ENCODE assay signal across 15 cellular contexts in the genomic region with DNA sequence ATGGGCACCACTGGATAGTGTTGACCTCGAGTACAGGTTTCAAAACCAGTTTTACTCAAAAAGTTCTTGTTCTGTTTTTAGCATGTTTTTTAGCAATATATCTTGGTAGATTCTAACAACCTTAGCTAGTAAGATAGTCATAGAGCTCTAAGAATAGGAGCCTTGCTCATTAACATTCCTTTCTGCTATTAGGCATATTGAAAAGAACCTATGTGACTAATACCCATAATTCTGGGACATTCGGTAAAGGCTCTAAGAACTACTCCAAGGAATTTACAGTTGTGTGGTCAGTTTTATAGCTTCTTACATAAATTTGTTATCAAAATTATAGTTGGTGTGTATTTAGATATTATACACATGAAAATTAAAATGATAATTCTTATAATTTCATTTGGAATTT. TPM values are rescaled to one million over a fixed set of nuclear protein-coding genes. Genes with fewer than 3 reads are reported as not detected.
DNase-seq lines count a peak whose midpoint lies in the region; ATAC-seq and TF ChIP-seq lines count a peak whose summit lies in the region.
"Had no signal": no experiment of that assay in that cellular context is flagged by ENCODE, and none has a peak within 500 bp of the region (broad histone marks: within the 10 kb centered on the region; RNA-seq: fewer than 3 reads in every experiment).

No MANE protein-coding gene starts in this region.

- intact Hi-C loops in activated CD8-positive, alpha-beta T cell treated with anti-CD3 and anti-CD28 coated beads for 36 hours (cut with micrococcal nuclease): no loop called here
- intact Hi-C loops in activated T-helper 1 cell treated with anti-CD3 and anti-CD28 coated beads, Interleukin-12 subunit alpha, Interleukin-12 subunit beta, Interleukin-2, Interleukin-4 antibody, amounts not matched to agents 30 ng/mL and 10 ng/mL and 1 ng/mL, durations not matched to agents 14 hours and 24 hours and 36 hours (cut with micrococcal nuclease): no loop called here
- intact Hi-C loops in thyroid gland (cut with DNase I): loop anchor here (5.0 kb wide), 1 partner anchor 112 kb away; the partner anchor contains the start of gene B4GALT5

- H3K4me1 Mint-ChIP-seq in activated CD8-positive, alpha-beta T cell treated with anti-CD3 and anti-CD28 coated beads for 36 hours (ENCODE audit: low read depth): peaks cover 47% of the 10 kb centered on the region
- peaks cover 34% of the 10 kb centered on the region for H3K4me1 Mint-ChIP-seq in activated CD8-positive, alpha-beta T cell treated with anti-CD3 and anti-CD28 coated beads, Interleukin-2, amount 10 ng/mL, durations not matched to agents 7 days and 5 days (ENCODE audit: low read depth)
- peaks cover 51% of the 10 kb centered on the region for H3K4me1 Mint-ChIP-seq in activated T-helper 1 cell treated with anti-CD3 and anti-CD28 coated beads, Interleukin-12 subunit alpha, Interleukin-12 subunit beta, Interleukin-2, Interleukin-4 antibody, amounts not matched to agents 30 ng/mL and 10 ng/mL and 1 ng/mL, durations not matched to agents 14 hours and 24 hours and 36 hours (ENCODE audit: low read depth)

- no peak overlapping the region for H3K9ac ChIP-seq in mucosa of rectum (ENCODE audit: low read depth in 1 of 2, low read length in 2 of 2)

- peaks cover 6 to 19% of the 10 kb centered on the region in 2 donors for H3K4me1 ChIP-seq in mucosa of rectum (ENCODE audit: control insufficient read depth in 2 of 2, insufficient read depth in 2 of 2, low read length in 2 of 2)
- H3K4me1 ChIP-seq in thyroid gland: peaks cover 35 to 57% of the 10 kb centered on the region in 2 donors

- peak overlapping the region; percentile 78 for H3K27ac Mint-ChIP-seq in activated CD8-positive, alpha-beta T cell treated with anti-CD3 and anti-CD28 coated beads for 36 hours
- no peak overlapping the region for H3K27ac Mint-ChIP-seq in activated CD8-positive, alpha-beta T cell treated with anti-CD3 and anti-CD28 coated beads, Interleukin-2, amount 10 ng/mL, durations not matched to agents 7 days and 5 days
- H3K27ac Mint-ChIP-seq in activated T-helper 1 cell treated with anti-CD3 and anti-CD28 coated beads, Interleukin-12 subunit alpha, Interleukin-12 subunit beta, Interleukin-2, Interleukin-4 antibody, amounts not matched to agents 30 ng/mL and 10 ng/mL and 1 ng/mL, durations not matched to agents 14 hours and 24 hours and 36 hours: peak overlapping the region; percentile 68

- H3K4me3 ChIP-seq in mucosa of rectum (ENCODE audit: low read length in 2 of 2) (no peak overlapping the region), thyroid gland (replicated peaks in 1 of 3) (no peak overlapping the region)
- H3K4me3 ChIP-seq: upper lobe of left lung had no signal

- POLR2A ChIA-PET in activated CD8-positive, alpha-beta T cell treated with anti-CD3 and anti-CD28 coated beads for 36 hours (lab: Charles Lee): interaction anchor here (1.1 to 2.6 kb wide), 2 partner anchors 11 to 22 kb away, joined by 6 to 8 read pairs; partner anchors contain the start of gene SLC9A8
- POLR2A ChIA-PET in activated CD8-positive, alpha-beta T cell treated with anti-CD3 and anti-CD28 coated beads, Interleukin-2, amount 10 ng/mL, durations not matched to agents 7 days and 5 days (lab: Charles Lee): interaction anchor here (0.9 to 2.9 kb wide), 2 partner anchors 11 to 13 kb away, joined by 3 to 11 read pairs; partner anchors contain the start of gene SLC9A8

- H3K9me3 Mint-ChIP-seq in activated CD8-positive, alpha-beta T cell treated with anti-CD3 and anti-CD28 coated beads for 36 hours: no peaks in the 10 kb centered on the region
- H3K9me3 Mint-ChIP-seq in activated CD8-positive, alpha-beta T cell treated with anti-CD3 and anti-CD28 coated beads, Interleukin-2, amount 10 ng/mL, durations not matched to agents 7 days and 5 days (ENCODE audit: insufficient read depth): peaks cover 6% of the 10 kb centered on the region
- no peaks in the 10 kb centered on the region for H3K9me3 Mint-ChIP-seq in activated T-helper 1 cell treated with anti-CD3 and anti-CD28 coated beads, Interleukin-12 subunit alpha, Interleukin-12 subunit beta, Interleukin-2, Interleukin-4 antibody, amounts not matched to agents 30 ng/mL and 10 ng/mL and 1 ng/mL, durations not matched to agents 14 hours and 24 hours and 36 hours

- TF ChIP-seq POLR2A in thyroid gland (IDR thresholded peaks at IDR 0.05): no peak

- H3K9me3 ChIP-seq in mucosa of rectum (ENCODE audit: control insufficient read depth in 2 of 2, low read length in 2 of 2): no peaks in the 10 kb centered on the region
- no peaks in the 10 kb centered on the region for H3K9me3 ChIP-seq in thyroid gland
- H3K9me3 ChIP-seq: upper lobe of left lung had no signal

- peaks cover 10 to 32% of the 10 kb centered on the region in 2 donors for H3K36me3 ChIP-seq in mucosa of rectum (ENCODE audit: control insufficient read depth in 2 of 2, insufficient read depth in 2 of 2, low read length in 2 of 2)
- peaks cover 0 to 13% of the 10 kb centered on the region in 2 donors for H3K36me3 ChIP-seq in thyroid gland

- no peak for TF ChIP-seq CTCF in activated CD8-positive, alpha-beta T cell treated with anti-CD3 and anti-CD28 coated beads for 36 hours (IDR thresholded peaks at IDR 0.05)
- no peak for TF ChIP-seq CTCF in thyroid gland (IDR thresholded peaks at IDR 0.05)

- H3K27ac ChIP-seq in mucosa of rectum (ENCODE audit: low read depth in 2 of 2, low read length in 2 of 2): peak overlapping the region; percentile 67
- H3K27ac ChIP-seq in thyroid gland: peak overlapping the region; percentile 2 to 66 (median 32)

- 97% methylated on average over 2 of the region's 2 CpGs for WGBS in thyroid gland, 2 donors

- H3K36me3 Mint-ChIP-seq in activated CD8-positive, alpha-beta T cell treated with anti-CD3 and anti-CD28 coated beads for 36 hours (ENCODE audit: low read depth): peaks cover 45% of the 10 kb centered on the region
- H3K36me3 Mint-ChIP-seq in activated CD8-positive, alpha-beta T cell treated with anti-CD3 and anti-CD28 coated beads, Interleukin-2, amount 10 ng/mL, durations not matched to agents 7 days and 5 days (ENCODE audit: low read depth): peaks cover 57% of the 10 kb centered on the region
- peaks cover 55% of the 10 kb centered on the region for H3K36me3 Mint-ChIP-seq in activated T-helper 1 cell treated with anti-CD3 and anti-CD28 coated beads, Interleukin-12 subunit alpha, Interleukin-12 subunit beta, Interleukin-2, Interleukin-4 antibody, amounts not matched to agents 30 ng/mL and 10 ng/mL and 1 ng/mL, durations not matched to agents 14 hours and 24 hours and 36 hours (ENCODE audit: low read depth)

- H3K27me3 ChIP-seq in mucosa of rectum (ENCODE audit: control insufficient read depth in 2 of 2, insufficient read depth in 2 of 2, low read length in 2 of 2) (no peaks in the 10 kb centered on the region), thyroid gland (no peaks in the 10 kb centered on the region)
- H3K27me3 ChIP-seq: upper lobe of left lung had no signal

- H3K27me3 Mint-ChIP-seq in activated CD8-positive, alpha-beta T cell treated with anti-CD3 and anti-CD28 coated beads for 36 hours: no peaks in the 10 kb centered on the region
- H3K27me3 Mint-ChIP-seq in activated CD8-positive, alpha-beta T cell treated with anti-CD3 and anti-CD28 coated beads, Interleukin-2, amount 10 ng/mL, durations not matched to agents 7 days and 5 days (ENCODE audit: low read depth): no peaks in the 10 kb centered on the region
- H3K27me3 Mint-ChIP-seq in activated T-helper 1 cell treated with anti-CD3 and anti-CD28 coated beads, Interleukin-12 subunit alpha, Interleukin-12 subunit beta, Interleukin-2, Interleukin-4 antibody, amounts not matched to agents 30 ng/mL and 10 ng/mL and 1 ng/mL, durations not matched to agents 14 hours and 24 hours and 36 hours (ENCODE audit: insufficient read depth): no peaks in the 10 kb centered on the region

- no peak for DNase-seq in activated CD8-positive, alpha-beta T cell treated with anti-CD3 and anti-CD28 coated beads for 36 hours
- DNase-seq in activated CD8-positive, alpha-beta T cell treated with anti-CD3 and anti-CD28 coated beads, Interleukin-2, amount 10 ng/mL, durations not matched to agents 7 days and 5 days: no peak
- DNase-seq in activated T-helper 1 cell treated with anti-CD3 and anti-CD28 coated beads, Interleukin-12 subunit alpha, Interleukin-12 subunit beta, Interleukin-2, Interleukin-4 antibody, amounts not matched to agents 30 ng/mL and 10 ng/mL and 1 ng/mL, durations not matched to agents 14 hours and 24 hours and 36 hours (ENCODE audit: low spot score): no peak
- DNase-seq in thyroid gland: no peak
- no peak for DNase-seq in iPS-NIHi11 (ENCODE audit: low spot score)
- DNase-seq: DMS79, head of caudate nucleus, KBM-7, left colon, NCI-H1436 treated with DMSO at 0.1 percent for 48 hours, NCI-H524, upper lobe of left lung had no signal

- no peak for ATAC-seq in activated CD8-positive, alpha-beta T cell treated with anti-CD3 and anti-CD28 coated beads for 36 hours
- no peak for ATAC-seq in activated CD8-positive, alpha-beta T cell treated with anti-CD3 and anti-CD28 coated beads, Interleukin-2, amount 10 ng/mL, durations not matched to agents 7 days and 5 days
- no peak for ATAC-seq in GM21447 (IDR thresholded peaks at IDR 0.05; ENCODE audit: unreplicated experiment)
- ATAC-seq in GM18868 (IDR thresholded peaks at IDR 0.05; ENCODE audit: unreplicated experiment): no peak

- CTCF ChIA-PET in activated CD8-positive, alpha-beta T cell treated with anti-CD3 and anti-CD28 coated beads for 36 hours (lab: Charles Lee): interaction anchor here (0.7 to 3.7 kb wide), 6 partner anchors 8 to 283 kb away, joined by 3 to 27 read pairs (median 3); no protein-coding TSS in a partner anchor
- CTCF ChIA-PET in activated CD8-positive, alpha-beta T cell treated with anti-CD3 and anti-CD28 coated beads, Interleukin-2, amount 10 ng/mL, durations not matched to agents 7 days and 5 days (lab: Charles Lee): interaction anchor here (0.8 to 5.6 kb wide), 8 partner anchors 22 to 247 kb away, joined by 3 to 35 read pairs (median 3); partner anchors contain the start of gene B4GALT5

- no peak overlapping the region for H3K4me3 Mint-ChIP-seq in activated CD8-positive, alpha-beta T cell treated with anti-CD3 and anti-CD28 coated beads for 36 hours
- H3K4me3 Mint-ChIP-seq in activated CD8-positive, alpha-beta T cell treated with anti-CD3 and anti-CD28 coated beads, Interleukin-2, amount 10 ng/mL, durations not matched to agents 7 days and 5 days: no peak overlapping the region
- H3K4me3 Mint-ChIP-seq in activated T-helper 1 cell treated with anti-CD3 and anti-CD28 coated beads, Interleukin-12 subunit alpha, Interleukin-12 subunit beta, Interleukin-2, Interleukin-4 antibody, amounts not matched to agents 30 ng/mL and 10 ng/mL and 1 ng/mL, durations not matched to agents 14 hours and 24 hours and 36 hours: peak overlapping the region; percentile 38

RNA-seq across cellular contexts. Expression of gene SLC9A8, which starts 11.6 kb away (rescaled TPM):
- total RNA-seq in activated CD8-positive, alpha-beta T cell treated with anti-CD3 and anti-CD28 coated beads for 36 hours: 10 to 100 TPM in 1 of 2 experiments, 1 to 10 TPM in 1; 9.4 to 11.3 TPM
- 10 to 100 TPM; 19.4 to 20.5 TPM for total RNA-seq in activated CD8-positive, alpha-beta T cell treated with anti-CD3 and anti-CD28 coated beads, Interleukin-2, amount 10 ng/mL, durations not matched to agents 7 days and 5 days
- total RNA-seq in activated T-helper 1 cell treated with anti-CD3 and anti-CD28 coated beads, Interleukin-12 subunit alpha, Interleukin-12 subunit beta, Interleukin-2, Interleukin-4 antibody, amounts not matched to agents 30 ng/mL and 10 ng/mL and 1 ng/mL, durations not matched to agents 14 hours and 24 hours and 36 hours: 16.2 and 20.8 TPM in 2 replicates
- total RNA-seq in thyroid gland: 10 to 100 TPM; 12.0 to 20.2 (median 16.1) TPM
